ENCODE assay signal across 21 cellular contexts in genomic region chr10:23197416-23197861, GRCh38. TPM values are rescaled to one million over a fixed set of nuclear protein-coding genes. Genes with fewer than 3 reads are reported as not detected.
DNase-seq lines count a peak whose midpoint lies in the region; ATAC-seq and TF ChIP-seq lines count a peak whose summit lies in the region.
"Had no signal": no experiment of that assay in that cellular context is flagged by ENCODE, and none has a peak within 500 bp of the region (broad histone marks: within the 10 kb centered on the region; RNA-seq: fewer than 3 reads in every experiment).

No MANE protein-coding gene starts in this region.

- no peak for ATAC-seq in omental fat pad (ENCODE audit: low FRiP score)
- ATAC-seq: activated naive CD8-positive, alpha-beta T cell treated with anti-CD3 and anti-CD28 coated beads, Interleukin-2, amount 50 U/mL, for 24 hours; esophagus mucosa; HepG2; stimulated activated naive CD8-positive, alpha-beta T cell treated with anti-CD3 and anti-CD28 coated beads, Interleukin-15, Interleukin-2, amounts not matched to agents 100 U/mL and 50 U/mL, for 24 hours had no signal

- no peaks in the 10 kb centered on the region for H3K9me3 ChIP-seq in iPS-15b (ENCODE audit: control insufficient read depth, insufficient read depth, low read length)
- H3K9me3 ChIP-seq: neutrophil, spleen had no signal

- peaks cover 3% of the 10 kb centered on the region for H3K4me1 ChIP-seq in iPS-15b (ENCODE audit: control insufficient read depth, insufficient read depth, low read length)

- H3K4me3 ChIP-seq in iPS-15b (ENCODE audit: low read depth, low read length) = peak overlapping the region; percentile 13
- H3K4me3 ChIP-seq: spleen had no signal

- TF ChIP-seq CTCF in GM10248 (IDR thresholded peaks at IDR 0.05; ENCODE audit: control extremely low read depth, extremely low read depth, low read depth, missing control alignments) = no peak
- no peak for TF ChIP-seq CTCF in omental fat pad (IDR thresholded peaks at IDR 0.05)

- H3K36me3 ChIP-seq in iPS-15b (ENCODE audit: control insufficient read depth, insufficient read depth, low read length) = no peaks in the 10 kb centered on the region
- H3K36me3 ChIP-seq: neutrophil, spleen had no signal

- POLR2A ChIA-PET in GM10248 (lab: Yijun Ruan, JAX) = no interaction called here

- CTCF ChIA-PET in GM10248 (lab: Yijun Ruan, JAX) = no interaction called here

- H3K27me3 ChIP-seq in iPS-15b (ENCODE audit: control insufficient read depth, insufficient read depth, low read length) = peaks cover 97% of the 10 kb centered on the region

- peak; percentile 12 for DNase-seq in GM10248 (ENCODE audit: extremely low spot score)
- DNase-seq in NCI-H128 (lab: John Stamatoyannopoulos, UW; ENCODE audit: unreplicated experiment) = peak; percentile 33
- peak; percentile 7 for DNase-seq in NCI-H748 treated with DMSO at 0.1 percent for 48 hours (lab: John Stamatoyannopoulos, UW)
- no peak for DNase-seq in mucosa of gallbladder (ENCODE audit: low spot score)
- DNase-seq in activated effector memory CD4-positive, alpha-beta T cell treated with Interleukin-2 at 50 U/mL for 16 hours = no peak
- no peak for DNase-seq in omental fat pad (ENCODE audit: low spot score)
- DNase-seq: activated CD4-positive, alpha-beta memory T cell treated with anti-CD3 and anti-CD28 coated beads for 36 hours; activated effector memory CD4-positive, alpha-beta T cell treated with anti-CD3 and anti-CD28 coated beads, Interleukin-2, amount 50 U/mL, for 16 hours; activated naive CD8-positive, alpha-beta T cell treated with anti-CD3 and anti-CD28 coated beads, Interleukin-2, amount 50 U/mL, for 24 hours; effector CD8-positive, alpha-beta T cell; NCI-H446; spleen; stimulated activated CD4-positive, alpha-beta T cell treated with anti-CD3 and anti-CD28 coated beads, Interleukin-4, amount 100 ng/mL, for 1 hour; stimulated activated naive CD8-positive, alpha-beta T cell treated with anti-CD3 and anti-CD28 coated beads, Interleukin-15, Interleukin-2, amounts not matched to agents 100 U/mL and 50 U/mL, for 24 hours had no signal

- no peak overlapping the region for H3K9ac ChIP-seq in iPS-15b (ENCODE audit: low read depth, low read length)

RNA-seq across cellular contexts. Expression of gene PTF1A, which starts 5.3 kb away (rescaled TPM):
- total RNA-seq in mucosa of gallbladder = not detected
- total RNA-seq in omental fat pad = not detected
- total RNA-seq: activated CD4-positive, alpha-beta memory T cell treated with anti-CD3 and anti-CD28 coated beads for 36 hours; chondrocyte; esophagus mucosa; HepG2; LHCN-M2; lung microvascular endothelial cell; spleen had no signal

Comparison
In these comparisons a context has a peak if more than half of its experiments do, and no peak if none do; other contexts are left out.
1. DNase-seq: peak in GM10248 (single experiment), NCI-H128 (single experiment) and NCI-H748 treated with DMSO at 0.1 percent for 48 hours (single experiment); none in mucosa of gallbladder (single experiment), activated effector memory CD4-positive, alpha-beta T cell treated with Interleukin-2 at 50 U/mL for 16 hours (single experiment) and omental fat pad (single experiment).